In genomic region chr12:88490425-88490824, GRCh38 we compare ENCODE assay signal across 34 cellular contexts.
"Had no signal": no experiment of that assay in that cellular context is flagged by ENCODE, and none has a peak within 500 bp of the region (broad histone marks: within the 10 kb centered on the region; RNA-seq: fewer than 3 reads in every experiment).

No MANE protein-coding gene starts in this region.

- H3K36me3 ChIP-seq: adrenal gland, ascending aorta, brain microvascular endothelial cell, breast epithelium, cardiac muscle cell had no signal

- H3K4me3 ChIP-seq: adrenal gland, ascending aorta, body of pancreas, breast epithelium, cardiac muscle cell had no signal

- ATAC-seq: activated naive CD4-positive, alpha-beta T cell treated with anti-CD3 and anti-CD28 coated beads, Interleukin-2, amount 50 U/mL, for 72 hours; activated naive CD8-positive, alpha-beta T cell treated with anti-CD3 and anti-CD28 coated beads, Interleukin-2, amount 50 U/mL, for 24 hours; activated T-cell treated with anti-CD3 and anti-CD28 coated beads, Interleukin-2, amount 50 U/mL, for 4 hours; activated T-cell treated with anti-CD3 and anti-CD28 coated beads, Interleukin-2, amount 50 U/mL, for 72 hours; activated T-helper 17 cell treated with anti-CD3 and anti-CD28 coated beads, Interleukin-2, amount 50 U/mL, for 72 hours; body of pancreas had no signal

- H3K27me3 ChIP-seq: adrenal gland, ascending aorta, body of pancreas, brain microvascular endothelial cell, breast epithelium, cardiac muscle cell had no signal

- DNase-seq: activated effector memory CD4-positive, alpha-beta T cell treated with anti-CD3 and anti-CD28 coated beads, Interleukin-2, amount 50 U/mL, for 16 hours; activated effector memory CD4-positive, alpha-beta T cell treated with Interleukin-2 at 50 U/mL for 16 hours; activated gamma-delta T cell; activated gamma-delta T cell treated with Interleukin-2 at 50 U/mL for 16 hours; activated naive CD4-positive, alpha-beta T cell; activated naive CD4-positive, alpha-beta T cell treated with anti-CD3 and anti-CD28 coated beads for 36 hours; activated naive CD4-positive, alpha-beta T cell treated with anti-CD3 and anti-CD28 coated beads, Interleukin-2, amount 10 ng/mL, durations not matched to agents 7 days and 5 days; activated naive CD4-positive, alpha-beta T cell treated with anti-CD3 and anti-CD28 coated beads, Interleukin-2, amount 50 U/mL, for 16 hours; activated naive CD4-positive, alpha-beta T cell treated with Interleukin-2 at 50 U/mL for 16 hours; activated naive CD8-positive, alpha-beta T cell treated with anti-CD3 and anti-CD28 coated beads for 36 hours; activated naive CD8-positive, alpha-beta T cell treated with anti-CD3 and anti-CD28 coated beads, Interleukin-2, amount 10 ng/mL, durations not matched to agents 7 days and 5 days; activated naive CD8-positive, alpha-beta T cell treated with anti-CD3 and anti-CD28 coated beads, Interleukin-2, amount 50 U/mL, for 24 hours; activated T-cell treated with anti-CD3 and anti-CD28 coated beads, Interleukin-2, amount 50 U/mL, for 1 hour; activated T-cell treated with anti-CD3 and anti-CD28 coated beads, Interleukin-2, amount 50 U/mL, for 24 hours; activated T-cell treated with anti-CD3 and anti-CD28 coated beads, Interleukin-2, amount 50 U/mL, for 4 hours; activated T-cell treated with anti-CD3 and anti-CD28 coated beads, Interleukin-2, amount 50 U/mL, for 48 hours; activated T-cell treated with anti-CD3 and anti-CD28 coated beads, Interleukin-2, amount 50 U/mL, for 72 hours; adrenal gland; amniotic stem cell; amygdala; anterior cingulate cortex; aorta; body of pancreas; brain microvascular endothelial cell; caudate nucleus; central memory CD4-positive, alpha-beta T cell; cerebellar nuclear complex had no signal

- H3K27ac ChIP-seq: adrenal gland, ascending aorta, body of pancreas, brain microvascular endothelial cell, breast epithelium, cardiac muscle cell had no signal

- H3K9me3 ChIP-seq: adrenal gland, ascending aorta, body of pancreas, breast epithelium had no signal

- FAIRE-seq: astrocyte, bronchial epithelial cell had no signal

- H3K4me1 ChIP-seq: adrenal gland, ascending aorta, body of pancreas, breast epithelium had no signal
